21 cellular contexts compared by ENCODE assay signal in genomic region chr15:67731112-67731761, GRCh38.
DNase-seq lines count a peak whose midpoint lies in the region; ATAC-seq and TF ChIP-seq lines count a peak whose summit lies in the region.
"Had no signal": no experiment of that assay in that cellular context is flagged by ENCODE, and none has a peak within 500 bp of the region (broad histone marks: within the 10 kb centered on the region; RNA-seq: fewer than 3 reads in every experiment).

No MANE protein-coding gene starts in this region.

- intact Hi-C loops in IMR-90 (cut with micrococcal nuclease): no loop called here

- H3K27ac Mint-ChIP-seq in WTC11 (no peak overlapping the region), chondrocyte (ENCODE audit: unreplicated experiment) (no peak overlapping the region)
- H3K27ac Mint-ChIP-seq in stimulated activated naive B cell treated with anti-CD40 and anti-IgM and Interleukin-4, amounts not matched to agents 10 μg/mL and 1 μg/mL and 100 μg/mL, for 72 hours: peak overlapping the region; percentile 10
- H3K27ac Mint-ChIP-seq: CD4-positive, alpha-beta T cell; stimulated activated naive CD8-positive, alpha-beta T cell treated with anti-CD3 and anti-CD28 coated beads, Interleukin-15, amount 100 ng/mL, for 72 hours had no signal

- CTCF ChIA-PET in IMR-90 (lab: Yijun Ruan, JAX): no interaction called here
- CTCF ChIA-PET in WTC11 (lab: Charles Lee): interaction anchor here (1.0 kb wide), 1 partner anchor 101 kb away, joined by 3 read pairs; no protein-coding TSS in a partner anchor

- no peak overlapping the region for H2BK15ac ChIP-seq in IMR-90 (ENCODE audit: low read depth, low read length)

- H4K8ac ChIP-seq in IMR-90 (ENCODE audit: low read depth in 2 of 2, low read length in 2 of 2): no peak overlapping the region

- no peaks in the 10 kb centered on the region for H4K20me1 ChIP-seq in IMR-90 (ENCODE audit: insufficient read depth, low read length)

- H3K9ac ChIP-seq in IMR-90 (ENCODE audit: low read depth, low read length): no peak overlapping the region
- H3K9ac ChIP-seq: SK-N-SH had no signal

- H2AFZ ChIP-seq in IMR-90 (replicated peaks; ENCODE audit: low read length, poor library complexity): no peak overlapping the region

- in situ Hi-C loops in IMR-90 (cut with MboI; ENCODE audit: low sequenced_read_pairs): no loop called here

- H3K9me1 ChIP-seq in IMR-90 (ENCODE audit: insufficient read depth, low read length): no peaks in the 10 kb centered on the region

- no peaks in the 10 kb centered on the region for H3K9me3 ChIP-seq in IMR-90 (ENCODE audit: control insufficient read depth, insufficient read depth, low read length)
- H3K9me3 ChIP-seq: gastrocnemius medialis, lower lobe of right lung, SK-N-SH, thyroid gland had no signal

- POLR2A ChIA-PET in IMR-90 (lab: Charles Lee; ENCODE audit: unreplicated experiment) (no interaction called here), WTC11 (lab: Charles Lee) (no interaction called here)

- no peak for DNase-seq in IMR-90
- DNase-seq in WTC11 (ENCODE audit: low spot score): no peak
- DNase-seq in fibroblast of peridontal ligament (ENCODE audit: extremely low read depth): peak; percentile 18
- no peak for DNase-seq in stimulated activated naive B cell treated with anti-CD40 and anti-IgM and Interleukin-4, amounts not matched to agents 10 μg/mL and 1 μg/mL and 100 μg/mL, for 72 hours
- DNase-seq in islet precursor cell: no peak
- DNase-seq in hepatic stellate cell (ENCODE audit: low spot score): no peak
- no peak for DNase-seq in chondrocyte (ENCODE audit: low spot score)
- DNase-seq: CD4-positive, alpha-beta T cell; effector CD8-positive, alpha-beta T cell; gastrocnemius medialis; hippocampal formation; lower lobe of right lung; NCI-H2171 treated with DMSO at 0.1 percent for 48 hours; NCI-H526 treated with DMSO at 0.1 percent for 48 hours; SK-N-SH; stimulated activated CD4-positive, alpha-beta T cell treated with anti-CD3 and anti-CD28 coated beads, Interleukin-15, amount 100 ng/mL, for 24 hours; stimulated activated naive CD8-positive, alpha-beta T cell treated with anti-CD3 and anti-CD28 coated beads, Interleukin-15, amount 100 ng/mL, for 72 hours; T-helper 2 cell; thyroid gland; WERI-Rb-1 had no signal

- no peak overlapping the region for H3K56ac ChIP-seq in IMR-90 (ENCODE audit: extremely low read depth, insufficient read depth, low read length)

- no peak overlapping the region for H3K4ac ChIP-seq in IMR-90 (ENCODE audit: low read depth, low read length)

- H2AK5ac ChIP-seq in IMR-90 (ENCODE audit: low read depth, low read length): no peak overlapping the region

- H3K4me1 Mint-ChIP-seq in WTC11 (peaks cover 57% of the 10 kb centered on the region), chondrocyte (ENCODE audit: low read depth) (peaks cover 3% of the 10 kb centered on the region)
- H3K4me1 Mint-ChIP-seq in stimulated activated naive B cell treated with anti-CD40 and anti-IgM and Interleukin-4, amounts not matched to agents 10 μg/mL and 1 μg/mL and 100 μg/mL, for 72 hours: peaks cover 9 to 12% of the 10 kb centered on the region in 2 donors

- H3K79me1 ChIP-seq in IMR-90 (ENCODE audit: low read depth in 1 of 2, low read length in 2 of 2): no peaks in the 10 kb centered on the region

- H3K4me3 Mint-ChIP-seq in WTC11 (no peak overlapping the region), chondrocyte (ENCODE audit: unreplicated experiment) (no peak overlapping the region)
- H3K4me3 Mint-ChIP-seq in stimulated activated naive B cell treated with anti-CD40 and anti-IgM and Interleukin-4, amounts not matched to agents 10 μg/mL and 1 μg/mL and 100 μg/mL, for 72 hours: no peak overlapping the region
- H3K4me3 Mint-ChIP-seq: CD4-positive, alpha-beta T cell; stimulated activated naive CD8-positive, alpha-beta T cell treated with anti-CD3 and anti-CD28 coated beads, Interleukin-15, amount 100 ng/mL, for 72 hours had no signal

- H3K27me3 Mint-ChIP-seq in WTC11 (ENCODE audit: low read depth) (no peaks in the 10 kb centered on the region; the same call in 1 of the 2 replicates), chondrocyte (ENCODE audit: low read depth) (no peaks in the 10 kb centered on the region)
- no peaks in the 10 kb centered on the region for H3K27me3 Mint-ChIP-seq in stimulated activated naive B cell treated with anti-CD40 and anti-IgM and Interleukin-4, amounts not matched to agents 10 μg/mL and 1 μg/mL and 100 μg/mL, for 72 hours
- H3K27me3 Mint-ChIP-seq: CD4-positive, alpha-beta T cell; stimulated activated naive CD8-positive, alpha-beta T cell treated with anti-CD3 and anti-CD28 coated beads, Interleukin-15, amount 100 ng/mL, for 72 hours had no signal

- H4K91ac ChIP-seq in IMR-90 (ENCODE audit: insufficient read depth, low read depth, low read length): no peak overlapping the region

- H3K23ac ChIP-seq in IMR-90 (ENCODE audit: low read depth, low read length): no peak overlapping the region

- TF ChIP-seq RAD21 in IMR-90 (IDR thresholded peaks at IDR 0.05; ENCODE audit: low read length): no peak

- H3K9me3 Mint-ChIP-seq in WTC11 (no peaks in the 10 kb centered on the region), chondrocyte (ENCODE audit: low read depth) (no peaks in the 10 kb centered on the region)
- H3K9me3 Mint-ChIP-seq in stimulated activated naive B cell treated with anti-CD40 and anti-IgM and Interleukin-4, amounts not matched to agents 10 μg/mL and 1 μg/mL and 100 μg/mL, for 72 hours: no peaks in the 10 kb centered on the region
- H3K9me3 Mint-ChIP-seq: CD4-positive, alpha-beta T cell; stimulated activated naive CD8-positive, alpha-beta T cell treated with anti-CD3 and anti-CD28 coated beads, Interleukin-15, amount 100 ng/mL, for 72 hours had no signal

- no peak overlapping the region for H2BK120ac ChIP-seq in IMR-90 (ENCODE audit: low read depth, low read length)

- BruUV-seq in IMR-90 (replicated peaks; lab: Mats Ljungman, UMichigan): no TSS peak

- H3K27ac ChIP-seq in IMR-90 (ENCODE audit: insufficient read depth, low read length): no peak overlapping the region
- H3K27ac ChIP-seq: gastrocnemius medialis, lower lobe of right lung, thyroid gland, WERI-Rb-1 had no signal

- H3K27me3 ChIP-seq in IMR-90 (ENCODE audit: control insufficient read depth, insufficient read depth, low read length): no peaks in the 10 kb centered on the region
- H3K27me3 ChIP-seq: gastrocnemius medialis, thyroid gland had no signal

- dilution Hi-C loops in IMR-90 (cut with HindIII; ENCODE audit: low sequenced_read_pairs, unreplicated experiment): no loop called here

- WGBS in IMR-90 (ENCODE audit: extremely low coverage in 2 of 2, insufficient read length in 1 of 2), 2 experiments: no CpG with 5 or more reads among the region's 2 CpGs

- H3K18ac ChIP-seq in IMR-90 (ENCODE audit: low read depth, low read length): no peak overlapping the region

- TF ChIP-seq POLR2A in IMR-90 (IDR thresholded peaks at IDR 0.05; ENCODE audit: low read depth, low read length): no peak

- no peak overlapping the region for H2BK20ac ChIP-seq in IMR-90 (ENCODE audit: low read depth, low read length)

- no peaks in the 10 kb centered on the region for H3K36me3 ChIP-seq in IMR-90 (ENCODE audit: control insufficient read depth, insufficient read depth, low read length)
- H3K36me3 ChIP-seq: gastrocnemius medialis, lower lobe of right lung, thyroid gland, WERI-Rb-1 had no signal

- ATAC-seq in IMR-90 (ENCODE audit: low read depth) (peak; percentile 32; the same call in 1 of the 2 replicates), WTC11 (peak; percentile 69)
- no peak for ATAC-seq in stimulated activated naive B cell treated with anti-CD40 and anti-IgM and Interleukin-4, amounts not matched to agents 10 μg/mL and 1 μg/mL and 100 μg/mL, for 72 hours (replicated peaks)
- ATAC-seq: gastrocnemius medialis; K562; stimulated activated naive CD8-positive, alpha-beta T cell treated with anti-CD3 and anti-CD28 coated beads, Interleukin-15, amount 100 ng/mL, for 72 hours had no signal

- H2BK5ac ChIP-seq in IMR-90 (ENCODE audit: low read depth, low read length, poor library complexity, severe bottlenecking): no peak overlapping the region

- no peaks in the 10 kb centered on the region for H3K36me3 Mint-ChIP-seq in WTC11
- peaks cover 0 to 2% of the 10 kb centered on the region in 2 donors for H3K36me3 Mint-ChIP-seq in stimulated activated naive B cell treated with anti-CD40 and anti-IgM and Interleukin-4, amounts not matched to agents 10 μg/mL and 1 μg/mL and 100 μg/mL, for 72 hours
- H3K36me3 Mint-ChIP-seq in chondrocyte (ENCODE audit: low read depth): no peaks in the 10 kb centered on the region

- no peaks in the 10 kb centered on the region for H3K4me1 ChIP-seq in IMR-90 (ENCODE audit: control insufficient read depth, insufficient read depth, low read length)
- H3K4me1 ChIP-seq: gastrocnemius medialis, lower lobe of right lung had no signal

- no peak overlapping the region for H3K4me3 ChIP-seq in IMR-90 (ENCODE audit: insufficient read depth, low read depth, low read length)
- H3K4me3 ChIP-seq: gastrocnemius medialis, K562, lower lobe of right lung, thyroid gland had no signal

- TF ChIP-seq CTCF in IMR-90 (conservative IDR thresholded peaks at IDR 0.05; ENCODE audit: low read depth, low read length): no peak
- TF ChIP-seq CTCF in WTC11 (IDR thresholded peaks at IDR 0.05): no peak
- no peak for TF ChIP-seq CTCF in chondrocyte (IDR thresholded peaks at IDR 0.05)

- no peak overlapping the region for H2AK9ac ChIP-seq in IMR-90 (replicated peaks; ENCODE audit: low read depth, low read length, poor library complexity)

- H3K14ac ChIP-seq in IMR-90 (replicated peaks; ENCODE audit: low read depth, low read length): no peak overlapping the region

- H4K5ac ChIP-seq in IMR-90 (ENCODE audit: low read depth, low read length): no peak overlapping the region

- H3K4me2 ChIP-seq in IMR-90 (ENCODE audit: low read depth, low read length): no peak overlapping the region
- H3K4me2 ChIP-seq: SK-N-SH had no signal

TF ChIP-seq in IMR-90, 13 proteins besides CTCF, POLR2A, EP300 and RAD21 (continues in another document):
- TF ChIP-seq SMC3 (IDR thresholded peaks at IDR 0.05; ENCODE audit: low read depth, low read length): no peak
- TF ChIP-seq RCOR1 (IDR thresholded peaks at IDR 0.05; ENCODE audit: insufficient replicate concordance, low read length): no peak
- no peak for TF ChIP-seq NFE2L2 (IDR thresholded peaks at IDR 0.05; ENCODE audit: low read depth, low read length)

TF ChIP-seq in WTC11, 78 proteins besides CTCF, POLR2A, EP300 and RAD21 (continues in another document):
- no peak for TF ChIP-seq GABPB1 (CRISPR knock-in tag; IDR thresholded peaks at IDR 0.05)
- no peak for TF ChIP-seq NFYB (CRISPR knock-in tag; conservative IDR thresholded peaks at IDR 0.05; ENCODE audit: low read depth)
- TF ChIP-seq E2F5 (CRISPR knock-in tag; IDR thresholded peaks at IDR 0.05): no peak
- TF ChIP-seq JAZF1 (CRISPR knock-in tag; IDR thresholded peaks at IDR 0.05): no peak
- TF ChIP-seq PRRX2 (CRISPR knock-in tag; IDR thresholded peaks at IDR 0.05): no peak

Comparison
In these comparisons a context has a peak if more than half of its experiments do, and no peak if none do; other contexts are left out.
1. ATAC-seq: peak in IMR-90 (single experiment) and WTC11 (single experiment); none in stimulated activated naive B cell treated with anti-CD40 and anti-IgM and Interleukin-4, amounts not matched to agents 10 μg/mL and 1 μg/mL and 100 μg/mL, for 72 hours (0 of 2).